Comparison of ENCODE assay signal across 17 cellular contexts in the genomic region with DNA sequence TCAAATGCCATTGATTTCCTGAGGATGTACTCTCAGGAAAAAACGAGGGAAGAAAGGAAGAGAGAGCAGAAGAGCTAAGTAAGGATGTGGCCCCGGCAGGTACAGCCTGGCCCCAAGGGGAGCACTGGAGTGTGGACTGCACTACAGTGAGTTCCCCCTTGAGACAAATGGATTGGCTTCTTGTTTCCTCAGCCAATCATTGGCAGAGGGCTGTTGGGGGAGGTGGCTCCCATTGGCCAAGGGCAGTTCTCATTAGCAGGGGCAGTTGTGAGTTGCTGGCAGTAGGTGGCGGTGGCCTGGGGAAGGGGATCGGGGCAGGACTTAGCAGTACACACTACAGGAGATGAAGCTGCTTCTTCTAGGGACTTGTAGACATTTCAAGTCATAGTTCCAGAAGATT. TPM values are rescaled to one million over a fixed set of nuclear protein-coding genes. Genes with fewer than 3 reads are reported as not detected.
DNase-seq lines count a peak whose midpoint lies in the region; ATAC-seq, FAIRE-seq and TF ChIP-seq lines count a peak whose summit lies in the region.
"Had no signal": no experiment of that assay in that cellular context is flagged by ENCODE, and none has a peak within 500 bp of the region (broad histone marks: within the 10 kb centered on the region; RNA-seq: fewer than 3 reads in every experiment).

No MANE protein-coding gene starts in this region.

- H3K9ac ChIP-seq in GM12878 (ENCODE audit: control insufficient read depth, insufficient read depth, low read length) = no peak overlapping the region
- H3K9ac ChIP-seq in mesendoderm (ENCODE audit: low read length) = no peak overlapping the region
- H3K9ac ChIP-seq: BLaER1, KMS-11, SK-N-SH had no signal

- intact Hi-C loops in GM12878 (cut with micrococcal nuclease; ENCODE audit: unreplicated experiment) = no loop called here

- no peak overlapping the region for H2BK120ac ChIP-seq in mesendoderm (ENCODE audit: low read depth, low read length)

- H3K4me3 Mint-ChIP-seq in naive thymus-derived CD8-positive, alpha-beta T cell = no peak overlapping the region
- H3K4me3 Mint-ChIP-seq: T-cell had no signal

- no peak overlapping the region for H3K23ac ChIP-seq in mesendoderm (ENCODE audit: low read length)

- no peak overlapping the region for H2AFZ ChIP-seq in GM12878 (ENCODE audit: control insufficient read depth, low read depth, low read length)

- H3K4me3 ChIP-seq in NB4 (ENCODE audit: low read depth, low read length) (no peak overlapping the region), GM12878 (no peak overlapping the region), mesendoderm (ENCODE audit: low read length) (no peak overlapping the region)
- H3K4me3 ChIP-seq: BLaER1 had no signal

- peak; percentile 7 for DNase-seq in NCI-H82 (lab: John Stamatoyannopoulos, UW)
- DNase-seq in NCI-H82 treated with DMSO at 0.1 percent for 48 hours (lab: John Stamatoyannopoulos, UW; ENCODE audit: unreplicated experiment) = no peak
- DNase-seq in NB4 (ENCODE audit: low read depth) = peak; percentile 20
- no peak for DNase-seq in GM12878 (ENCODE audit: low read depth, low spot score)
- DNase-seq in mesendoderm = peak; percentile 42
- no peak for DNase-seq in GM12891 (ENCODE audit: insufficient read length, low spot score)
- DNase-seq in naive thymus-derived CD8-positive, alpha-beta T cell = no peak
- DNase-seq: DMS 273 treated with DMSO at 0.1 percent for 48 hours, NCI-H1930, NCI-H446, NCI-H69, SK-N-SH, T-cell had no signal

- H3K9me3 ChIP-seq in GM12878 (replicated peaks; ENCODE audit: control insufficient read depth, insufficient read depth, low read length) = no peaks in the 10 kb centered on the region
- H3K9me3 ChIP-seq: SK-N-SH had no signal

- no peak for FAIRE-seq in GM12878 (lab: Jason Lieb, UNC)
- no peak for FAIRE-seq in GM12891 (lab: Jason Lieb, UNC)

- H3K4me2 ChIP-seq in GM12878 (ENCODE audit: control insufficient read depth, insufficient read depth) (no peak overlapping the region), mesendoderm (ENCODE audit: low read length) (no peak overlapping the region)
- H3K4me2 ChIP-seq: BLaER1, KMS-11, SK-N-SH had no signal

- H3K4me1 Mint-ChIP-seq in naive thymus-derived CD8-positive, alpha-beta T cell = peaks cover 0 to 2% (median 0%) of the 10 kb centered on the region in 4 donors

- no peak overlapping the region for H3K18ac ChIP-seq in mesendoderm (ENCODE audit: low read length)

- no peak overlapping the region for H2AK5ac ChIP-seq in mesendoderm (ENCODE audit: low read length)

- TF ChIP-seq EP300 in GM12878 (IDR thresholded peaks at IDR 0.05; ENCODE audit: borderline replicate concordance in 1 of 2, control insufficient read depth in 1 of 2, low read depth in 2 of 2, low read length in 2 of 2) = no peak

- H3K79me1 ChIP-seq in mesendoderm (ENCODE audit: low read length) = no peaks in the 10 kb centered on the region

- H2BK15ac ChIP-seq in mesendoderm (replicated peaks; ENCODE audit: low read depth) = no peak overlapping the region

- RAD21 ChIA-PET in GM12878 (lab: Charles Lee; ENCODE audit: unreplicated experiment) = no interaction called here

- no peak overlapping the region for H2BK5ac ChIP-seq in mesendoderm (ENCODE audit: low read length)

- no peak overlapping the region for H4K5ac ChIP-seq in mesendoderm (ENCODE audit: low read length)

- H3K9me3 Mint-ChIP-seq in naive thymus-derived CD8-positive, alpha-beta T cell = peaks cover 0 to 8% (median 0%) of the 10 kb centered on the region in 9 donors

- peak overlapping the region in 1 of 10 donors; percentile 67 for H3K27ac Mint-ChIP-seq in naive thymus-derived CD8-positive, alpha-beta T cell
- H3K27ac Mint-ChIP-seq: T-cell had no signal

- no peak overlapping the region for H4K8ac ChIP-seq in mesendoderm (ENCODE audit: low read depth, low read length)

- TF ChIP-seq CTCF in NB4 (IDR thresholded peaks at IDR 0.05; ENCODE audit: low read depth, low read length) (no peak), GM12878 (IDR thresholded peaks at IDR 0.05 in 2 of 3, conservative IDR thresholded peaks at IDR 0.05 in 1 of 3; ENCODE audit: control insufficient read depth in 2 of 3, extremely low read depth in 1 of 3, insufficient read depth in 1 of 3, low read depth in 3 of 3, low read length in 3 of 3) (no peak)

- H3K27ac ChIP-seq in GM12878 (ENCODE audit: control insufficient read depth, insufficient read depth) = no peak overlapping the region
- H3K27ac ChIP-seq in mesendoderm (ENCODE audit: low read depth, low read length) = no peak overlapping the region
- H3K27ac ChIP-seq: BLaER1, KMS-11 had no signal

- 28% methylated on average over 4 of the region's 4 CpGs for WGBS in GM12878 (ENCODE audit: insufficient coverage, insufficient replicate concordance, low lambda C conversion rate, missing lambda C conversion rate)
- WGBS in mesendoderm (ENCODE audit: extremely low coverage, insufficient coverage, low lambda C conversion rate) = no CpG with 5 or more reads among the region's 4 CpGs

- POLR2A ChIA-PET in GM12878 (lab: Charles Lee) = no interaction called here
- POLR2A ChIA-PET in naive thymus-derived CD8-positive, alpha-beta T cell (lab: Charles Lee) = interaction anchor here (0.6 kb wide), 1 partner anchor 249 kb away, joined by 3 read pairs; no protein-coding TSS in a partner anchor

- H3K36me3 ChIP-seq in GM12878 (ENCODE audit: control insufficient read depth in 2 of 2, insufficient read depth in 2 of 2, low read length in 1 of 2) = no peaks in the 10 kb centered on the region
- no peaks in the 10 kb centered on the region for H3K36me3 ChIP-seq in mesendoderm (ENCODE audit: control insufficient read depth, insufficient read depth, low read length)
- H3K36me3 ChIP-seq: BLaER1 had no signal

- H3K36me3 Mint-ChIP-seq in naive thymus-derived CD8-positive, alpha-beta T cell = peaks cover 0 to 2% (median 0%) of the 10 kb centered on the region in 3 donors
- H3K36me3 Mint-ChIP-seq: T-cell had no signal

- SMC1A ChIA-PET in GM12878 (lab: Charles Lee; ENCODE audit: uncharacterized antibody, unreplicated experiment) = interaction anchor here (0.6 kb wide), 1 partner anchor 21 kb away, joined by 3 read pairs; no protein-coding TSS in a partner anchor

- peak; percentile 76 for ATAC-seq in GM12878
- ATAC-seq in GM21576 (IDR thresholded peaks at IDR 0.05; ENCODE audit: unreplicated experiment) = no peak
- ATAC-seq in naive thymus-derived CD8-positive, alpha-beta T cell = no peak
- ATAC-seq: T-cell had no signal

- no peaks in the 10 kb centered on the region for H3K79me2 ChIP-seq in GM12878 (ENCODE audit: control insufficient read depth, insufficient read depth, low read length)
- no peaks in the 10 kb centered on the region for H3K79me2 ChIP-seq in mesendoderm (ENCODE audit: control insufficient read depth, insufficient read depth, low read length)

- no peaks in the 10 kb centered on the region for H3K27me3 ChIP-seq in GM12878 (replicated peaks in 1 of 2; ENCODE audit: control insufficient read depth in 2 of 2, insufficient read depth in 2 of 2, low read length in 1 of 2)
- no peaks in the 10 kb centered on the region for H3K27me3 ChIP-seq in mesendoderm (ENCODE audit: insufficient read depth, low read length, poor library complexity)
- H3K27me3 ChIP-seq: BLaER1 had no signal

- H3K4ac ChIP-seq in mesendoderm (ENCODE audit: low read depth, low read length) = no peak overlapping the region

- no TSS peak for BruUV-seq in GM12878 (replicated peaks; lab: Mats Ljungman, UMichigan)

- H3K4me1 ChIP-seq in GM12878 (ENCODE audit: control insufficient read depth, insufficient read depth, low read length) = no peaks in the 10 kb centered on the region
- H3K4me1 ChIP-seq in mesendoderm (ENCODE audit: control insufficient read depth, low read depth, low read length) = no peaks in the 10 kb centered on the region
- H3K4me1 ChIP-seq: BLaER1 had no signal

- H3K27me3 Mint-ChIP-seq in naive thymus-derived CD8-positive, alpha-beta T cell = no peaks in the 10 kb centered on the region
- H3K27me3 Mint-ChIP-seq: T-cell had no signal

- in situ Hi-C loops in GM12878 (cut with MboI) = no loop called here

- TF ChIP-seq RAD21 in GM12878 (IDR thresholded peaks at IDR 0.05; ENCODE audit: insufficient read depth, low read depth, low read length) = no peak

- no peak overlapping the region for H3K56ac ChIP-seq in mesendoderm (ENCODE audit: low read length)

- H4K20me1 ChIP-seq in GM12878 (ENCODE audit: control insufficient read depth, insufficient read depth) = no peaks in the 10 kb centered on the region
- H4K20me1 ChIP-seq: BLaER1 had no signal

- TF ChIP-seq POLR2A in NB4 (IDR thresholded peaks at IDR 0.05; ENCODE audit: extremely low read depth, insufficient read length) (no peak), GM12878 (IDR thresholded peaks at IDR 0.05; ENCODE audit: low read depth, low read length) (no peak), GM12891 (IDR thresholded peaks at IDR 0.05; ENCODE audit: low read depth, low read length) (no peak)

- CTCF ChIA-PET in GM12878 (lab: Yijun Ruan, JAX) = interaction anchor here (0.9 to 3.1 kb wide), 2 partner anchors 14 to 23 kb away, joined by 4 to 15 read pairs; no protein-coding TSS in a partner anchor

RNA-seq across cellular contexts. Expression of a gene that starts 24.1 kb away (rescaled TPM):
- 13.6 and 14.8 TPM in 2 replicates for total RNA-seq in GM12878 (2013; cell fraction: nucleolus; rRNA removed)
- total RNA-seq in GM12878 (2014; rRNA removed) = 74.3 and 82.6 TPM in 2 replicates
- total RNA-seq in GM12878 (2014; rRNA removed; fragmentation: Illumina TruSeq; extraction: Trizol) = 42.1 and 42.4 TPM in 2 replicates
- 44.5 and 53.7 TPM in 2 replicates for total RNA-seq in GM12878 (2021)
- 55.1 TPM for polyA plus RNA-seq in GM12878 (2011; ENCODE audit: low read depth)
- polyA plus RNA-seq in GM12878 (2011; rRNA removed) = 100 and 114 TPM in 2 replicates
- 74.0 and 96.8 TPM in 2 replicates for polyA plus RNA-seq in GM12878 (2011; cell fraction: cytosol; rRNA removed)
- 53.2 and 71.9 TPM in 2 replicates for polyA plus RNA-seq in GM12878 (2011; cell fraction: nucleus; rRNA removed)
- polyA plus RNA-seq in GM12878 (2012) = 43.1 and 65.6 TPM in 2 replicates
- polyA plus RNA-seq in GM12878 (2014; fragmentation: Illumina TruSeq; extraction: Trizol) = 26.2 and 70.2 TPM in 2 replicates
- 10 to 100 TPM; 60.1 to 65.1 TPM for polyA plus RNA-seq in GM12878 (2014; fragmentation: Nextera tagmentation; extraction: Ambion mirVana)
- polyA plus RNA-seq in GM12878 (2014; rRNA removed) = 69.9 and 88.7 TPM in 2 replicates
- 100 to 1,000 TPM; 135 to 140 TPM for polyA plus RNA-seq in GM12878 (2016; fragmentation: Nextera tagmentation; extraction: Ambion mirVana)
- polyA minus RNA-seq in GM12878 (2011; rRNA and poly(A)+ RNA removed) = 23.6 and 34.9 TPM in 2 replicates
- 6.3 and 20.0 TPM in 2 replicates for polyA minus RNA-seq in GM12878 (2011; cell fraction: cytosol; rRNA and poly(A)+ RNA removed)
- 19.2 and 26.4 TPM in 2 replicates for polyA minus RNA-seq in GM12878 (2011; cell fraction: nucleus; rRNA and poly(A)+ RNA removed)
- polyA plus RNA-seq in mesendoderm (2013, experiment 1 of 2) = 162 TPM
- polyA plus RNA-seq in mesendoderm (2013, experiment 2 of 2) = 167 TPM
- polyA plus RNA-seq in GM12891 (2012; ENCODE audit: low read depth, missing spikeins) = 70.0 TPM
- 100 to 1,000 TPM; 110 to 127 TPM for total RNA-seq in naive thymus-derived CD8-positive, alpha-beta T cell
- polyA plus RNA-seq in naive thymus-derived CD8-positive, alpha-beta T cell = 100 to 1,000 TPM; 261 to 277 (median 272) TPM

RNA-seq across cellular contexts. Expression of a gene that starts 55.4 kb away (rescaled TPM):
- not detected in 2 replicates for total RNA-seq in GM12878 (2013; cell fraction: nucleolus; rRNA removed)
- total RNA-seq in GM12878 (2014; rRNA removed) (not detected in 2 replicates), GM12878 (2014; rRNA removed; fragmentation: Illumina TruSeq; extraction: Trizol) (not detected in 2 replicates), GM12878 (2021) (not detected in 2 replicates)
- polyA plus RNA-seq in GM12878 (2011; ENCODE audit: low read depth) = not detected
- polyA plus RNA-seq in GM12878 (2011; rRNA removed) (not detected in 2 replicates), GM12878 (2014; fragmentation: Illumina TruSeq; extraction: Trizol) (not detected in 2 replicates), GM12878 (2014; fragmentation: Nextera tagmentation; extraction: Ambion mirVana) (not detected), GM12878 (2014; rRNA removed) (not detected in 2 replicates), GM12878 (2016; fragmentation: Nextera tagmentation; extraction: Ambion mirVana) (not detected)
- polyA plus RNA-seq in GM12878 (2011; cell fraction: cytosol; rRNA removed) = not detected in 2 replicates
- not detected in 2 replicates for polyA plus RNA-seq in GM12878 (2011; cell fraction: nucleus; rRNA removed)
- polyA plus RNA-seq in GM12878 (2012) = not detected in 2 replicates
- polyA minus RNA-seq in GM12878 (2011; rRNA and poly(A)+ RNA removed) = not detected in 2 replicates
- polyA minus RNA-seq in GM12878 (2011; cell fraction: cytosol; rRNA and poly(A)+ RNA removed) = not detected in 2 replicates
- not detected in 2 replicates for polyA minus RNA-seq in GM12878 (2011; cell fraction: nucleus; rRNA and poly(A)+ RNA removed)
- not detected for polyA plus RNA-seq in mesendoderm (2013, experiment 1 of 2)
- not detected for polyA plus RNA-seq in mesendoderm (2013, experiment 2 of 2)
- polyA plus RNA-seq in GM12891 (2012; ENCODE audit: low read depth, missing spikeins) = not detected
- total RNA-seq in naive thymus-derived CD8-positive, alpha-beta T cell = not detected
- polyA plus RNA-seq in naive thymus-derived CD8-positive, alpha-beta T cell = not detected
- total RNA-seq: A172, T-cell had no signal
- polyA plus RNA-seq: SK-N-SH had no signal

Comparison
In these comparisons a context has a peak if more than half of its experiments do, and no peak if none do; other contexts are left out.
1. DNase-seq: peak in NCI-H82 (single experiment), NB4 (single experiment) and mesendoderm (single experiment); none in NCI-H82 treated with DMSO at 0.1 percent for 48 hours (single experiment), GM12878 (single experiment), GM12891 (single experiment) and naive thymus-derived CD8-positive, alpha-beta T cell (0 of 10).